In the genomic region with DNA sequence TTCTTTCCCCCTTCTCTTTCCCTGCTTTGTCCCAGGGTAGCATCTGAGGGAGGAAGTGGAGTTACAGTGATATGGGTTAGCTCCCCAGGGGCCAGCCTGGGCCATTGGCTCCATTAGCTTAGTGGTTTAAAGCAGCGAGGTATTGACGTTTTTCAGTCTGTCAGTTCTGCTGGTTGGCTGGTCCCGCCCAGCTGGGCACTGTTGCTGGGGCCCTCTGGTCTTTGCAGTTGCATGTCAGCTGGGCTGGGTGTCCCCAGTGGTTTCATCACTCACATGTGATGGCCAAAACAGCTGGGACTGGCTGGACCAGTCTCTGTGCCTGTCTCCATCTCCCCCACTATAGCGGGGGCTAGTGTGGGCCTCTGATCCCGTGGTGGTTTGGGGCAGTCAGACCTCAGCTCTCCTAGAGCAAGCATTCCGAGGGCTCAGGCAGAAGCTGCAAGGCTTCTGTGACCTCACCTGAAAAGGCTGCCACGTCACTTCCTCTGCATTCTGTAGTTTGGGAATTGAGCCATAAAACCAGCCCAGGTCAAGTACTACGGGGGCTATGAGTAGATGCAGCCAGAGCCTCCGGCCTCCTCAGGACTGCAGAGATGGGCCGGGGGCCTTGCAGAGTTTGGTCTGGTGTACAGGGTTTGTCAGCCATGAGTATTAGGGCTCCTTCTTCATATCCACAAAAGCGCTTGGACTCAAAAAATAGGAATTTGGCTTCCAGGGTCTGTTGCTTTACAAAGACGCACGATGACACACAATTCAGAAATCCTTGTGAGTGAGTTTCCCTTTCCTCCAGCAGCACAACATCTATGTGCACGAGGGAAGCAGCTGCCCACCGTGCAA, we compare ENCODE assay signal across 10 cellular contexts. TPM values are rescaled to one million over a fixed set of nuclear protein-coding genes. Genes with fewer than 3 reads are reported as not detected.
DNase-seq lines count a peak whose midpoint lies in the region; ATAC-seq and TF ChIP-seq lines count a peak whose summit lies in the region.
"Had no signal": no experiment of that assay in that cellular context is flagged by ENCODE, and none has a peak within 500 bp of the region (broad histone marks: within the 10 kb centered on the region; RNA-seq: fewer than 3 reads in every experiment).

No MANE protein-coding gene starts in this region.

- DNase-seq in activated CD8-positive, alpha-beta memory T cell treated with anti-CD3 and anti-CD28 coated beads, Interleukin-2, amount 10 ng/mL, durations not matched to agents 7 days and 5 days: no peak
- no peak for DNase-seq in activated CD8-positive, alpha-beta memory T cell treated with anti-CD3 and anti-CD28 coated beads, Interleukin-2, amount 50 U/mL, for 48 hours
- DNase-seq in T-helper 17 cell (no peak), foreskin fibroblast (peak; percentile 43 to 67), omental fat pad (ENCODE audit: low spot score) (no peak), tibial nerve (ENCODE audit: low spot score in 2 of 2) (no peak)
- DNase-seq: erythroblast, Kasumi-1 had no signal

- H3K9me3 ChIP-seq in T-helper 17 cell (ENCODE audit: control insufficient read depth, low read length, poor library complexity, severe bottlenecking): no peaks in the 10 kb centered on the region
- H3K9me3 ChIP-seq in skeletal muscle satellite cell (replicated peaks; ENCODE audit: low read length): no peaks in the 10 kb centered on the region
- no peaks in the 10 kb centered on the region for H3K9me3 ChIP-seq in tibial nerve

- peaks cover 11% of the 10 kb centered on the region for H3K36me3 ChIP-seq in skeletal muscle satellite cell (ENCODE audit: insufficient read depth, low read length)
- H3K36me3 ChIP-seq in tibial nerve: peaks cover 0 to 17% (median 0%) of the 10 kb centered on the region in 3 donors

- peak overlapping the region; percentile 14 for H3K9ac ChIP-seq in skeletal muscle satellite cell (ENCODE audit: low read depth, low read length)

- 71 to 73% methylated on average over 14 of the region's 15 CpGs for WGBS in tibial nerve, 2 donors

- peaks cover 6% of the 10 kb centered on the region for H3K36me3 Mint-ChIP-seq in activated CD8-positive, alpha-beta memory T cell treated with anti-CD3 and anti-CD28 coated beads, Interleukin-2, amount 10 ng/mL, durations not matched to agents 7 days and 5 days
- H3K36me3 Mint-ChIP-seq in T-helper 17 cell (ENCODE audit: low read depth): no peaks in the 10 kb centered on the region

- CTCF ChIA-PET in activated CD8-positive, alpha-beta memory T cell treated with anti-CD3 and anti-CD28 coated beads, Interleukin-2, amount 10 ng/mL, durations not matched to agents 7 days and 5 days (lab: Charles Lee): interaction anchor here (0.9 to 1.2 kb wide), 3 partner anchors 26 to 124 kb away, joined by 3 to 4 read pairs (median 3); a partner anchor contains a TSS

- H3K27ac ChIP-seq in tibial nerve: no peak overlapping the region

- TF ChIP-seq CTCF in foreskin fibroblast (IDR thresholded peaks at IDR 0.05; ENCODE audit: low read depth, low read length) (no peak), omental fat pad (IDR thresholded peaks at IDR 0.05) (no peak), tibial nerve (IDR thresholded peaks at IDR 0.05) (no peak)

- no peak for TF ChIP-seq POLR2A in tibial nerve (IDR thresholded peaks at IDR 0.05)

- H3K4me3 ChIP-seq in foreskin fibroblast (ENCODE audit: low read depth in 1 of 2, low read length in 2 of 2) (no peak overlapping the region), skeletal muscle satellite cell (ENCODE audit: low read length) (no peak overlapping the region), tibial nerve (no peak overlapping the region)

- no peak for ATAC-seq in activated CD8-positive, alpha-beta memory T cell treated with anti-CD3 and anti-CD28 coated beads, Interleukin-2, amount 10 ng/mL, durations not matched to agents 7 days and 5 days
- no peak for ATAC-seq in T-helper 17 cell
- ATAC-seq in omental fat pad (ENCODE audit: low FRiP score): no peak
- no peak for ATAC-seq in HG02642 (IDR thresholded peaks at IDR 0.05; ENCODE audit: poor library complexity, unreplicated experiment)

- H3K27me3 Mint-ChIP-seq in activated CD8-positive, alpha-beta memory T cell treated with anti-CD3 and anti-CD28 coated beads, Interleukin-2, amount 10 ng/mL, durations not matched to agents 7 days and 5 days: no peaks in the 10 kb centered on the region
- no peaks in the 10 kb centered on the region for H3K27me3 Mint-ChIP-seq in T-helper 17 cell

- H3K4me2 ChIP-seq in skeletal muscle satellite cell (ENCODE audit: low read length): peak overlapping the region; percentile 25

- no peak overlapping the region for H3K4me3 Mint-ChIP-seq in activated CD8-positive, alpha-beta memory T cell treated with anti-CD3 and anti-CD28 coated beads, Interleukin-2, amount 10 ng/mL, durations not matched to agents 7 days and 5 days
- no peak overlapping the region for H3K4me3 Mint-ChIP-seq in T-helper 17 cell

- H3K27me3 ChIP-seq in skeletal muscle satellite cell (ENCODE audit: control insufficient read depth, insufficient read depth, low read length) (no peaks in the 10 kb centered on the region), tibial nerve (no peaks in the 10 kb centered on the region)

- peaks cover 41% of the 10 kb centered on the region for H3K4me1 ChIP-seq in skeletal muscle satellite cell (ENCODE audit: control insufficient read depth, insufficient read depth, low read length)
- H3K4me1 ChIP-seq in tibial nerve: peaks cover 0 to 62% (median 28%) of the 10 kb centered on the region in 4 donors

- peak overlapping the region; percentile 67 for H3K27ac Mint-ChIP-seq in activated CD8-positive, alpha-beta memory T cell treated with anti-CD3 and anti-CD28 coated beads, Interleukin-2, amount 10 ng/mL, durations not matched to agents 7 days and 5 days
- H3K27ac Mint-ChIP-seq in T-helper 17 cell: peak overlapping the region; percentile 81

- H3K4me1 Mint-ChIP-seq in activated CD8-positive, alpha-beta memory T cell treated with anti-CD3 and anti-CD28 coated beads, Interleukin-2, amount 10 ng/mL, durations not matched to agents 7 days and 5 days: peaks cover 59% of the 10 kb centered on the region
- H3K4me1 Mint-ChIP-seq in T-helper 17 cell: peaks cover 38% of the 10 kb centered on the region

- TF ChIP-seq EP300 in tibial nerve (IDR thresholded peaks at IDR 0.05): no peak

- no peaks in the 10 kb centered on the region for H3K9me3 Mint-ChIP-seq in activated CD8-positive, alpha-beta memory T cell treated with anti-CD3 and anti-CD28 coated beads, Interleukin-2, amount 10 ng/mL, durations not matched to agents 7 days and 5 days (ENCODE audit: low read depth)

RNA-seq across cellular contexts. Expression of a gene that starts 30.0 kb away (rescaled TPM):
- total RNA-seq in activated CD8-positive, alpha-beta memory T cell treated with anti-CD3 and anti-CD28 coated beads, Interleukin-2, amount 10 ng/mL, durations not matched to agents 7 days and 5 days: 1 to 10 TPM; 4.2 to 6.3 TPM
- total RNA-seq in T-helper 17 cell: 1 to 10 TPM; 3.8 to 3.9 TPM
- total RNA-seq in skeletal muscle satellite cell (2012; rRNA removed): 1.3 and 2.0 TPM in 2 replicates
- total RNA-seq in omental fat pad: 1 to 10 TPM in 2 of 4 donors, under 1 TPM in 1, not detected in 1; 0.75 to 3.6 (median 1.3) TPM
- total RNA-seq in tibial nerve: 1 to 10 TPM; 1.8 to 7.2 (median 3.7) TPM

RNA-seq across cellular contexts. Expression of a gene that starts 30.6 kb away (rescaled TPM):
- total RNA-seq in activated CD8-positive, alpha-beta memory T cell treated with anti-CD3 and anti-CD28 coated beads, Interleukin-2, amount 10 ng/mL, durations not matched to agents 7 days and 5 days: 100 to 1,000 TPM; 372 to 417 TPM
- total RNA-seq in T-helper 17 cell: 100 to 1,000 TPM; 175 to 195 TPM
- 115 and 151 TPM in 2 replicates for total RNA-seq in skeletal muscle satellite cell (2012; rRNA removed)
- 10 to 100 TPM; 57.4 to 97.2 (median 63.9) TPM for total RNA-seq in omental fat pad
- total RNA-seq in tibial nerve: 10 to 100 TPM; 27.3 to 93.6 (median 61.6) TPM

RNA-seq across cellular contexts. Expression of a gene that starts 43.3 kb away (rescaled TPM):
- total RNA-seq in activated CD8-positive, alpha-beta memory T cell treated with anti-CD3 and anti-CD28 coated beads, Interleukin-2, amount 10 ng/mL, durations not matched to agents 7 days and 5 days: 1 to 10 TPM; 7.4 to 9.9 TPM
- total RNA-seq in T-helper 17 cell: 1 to 10 TPM; 3.0 to 6.1 TPM
- 0.51 and 0.66 TPM in 2 replicates for total RNA-seq in skeletal muscle satellite cell (2012; rRNA removed)
- total RNA-seq in omental fat pad: 1 to 10 TPM in 1 of 4 donors, under 1 TPM in 3; 0.75 to 1.1 (median 0.90) TPM
- total RNA-seq in tibial nerve: 1 to 10 TPM; 4.2 to 9.4 (median 5.7) TPM

RNA-seq across cellular contexts. Expression of a gene that starts 52.7 kb away (rescaled TPM):
- under 1 TPM; 0.12 to 0.15 TPM for total RNA-seq in activated CD8-positive, alpha-beta memory T cell treated with anti-CD3 and anti-CD28 coated beads, Interleukin-2, amount 10 ng/mL, durations not matched to agents 7 days and 5 days
- under 1 TPM; 0.73 to 0.99 TPM for total RNA-seq in T-helper 17 cell
- total RNA-seq in skeletal muscle satellite cell (2012; rRNA removed): 0.25 and 0.66 TPM in 2 replicates
- total RNA-seq in omental fat pad: 1 to 10 TPM in 1 of 4 donors, under 1 TPM in 3; 0.28 to 2.2 (median 0.38) TPM
- under 1 TPM in 2 of 4 donors, not detected in 2; 0.20 to 0.66 TPM for total RNA-seq in tibial nerve

Comparison
In these comparisons a context has a peak if more than half of its experiments do, and no peak if none do; other contexts are left out.
1. DNase-seq: peak in foreskin fibroblast (2 of 2); none in activated CD8-positive, alpha-beta memory T cell treated with anti-CD3 and anti-CD28 coated beads, Interleukin-2, amount 10 ng/mL, durations not matched to agents 7 days and 5 days (single experiment), activated CD8-positive, alpha-beta memory T cell treated with anti-CD3 and anti-CD28 coated beads, Interleukin-2, amount 50 U/mL, for 48 hours (single experiment), T-helper 17 cell (0 of 3), omental fat pad (single experiment) and tibial nerve (0 of 2).